10 cellular contexts compared by ENCODE assay signal in genomic region chr6:11329841-11330765, GRCh38.
DNase-seq lines count a peak whose midpoint lies in the region; ATAC-seq and TF ChIP-seq lines count a peak whose summit lies in the region.
"Had no signal": no experiment of that assay in that cellular context is flagged by ENCODE, and none has a peak within 500 bp of the region (broad histone marks: within the 10 kb centered on the region; RNA-seq: fewer than 3 reads in every experiment).

No MANE protein-coding gene starts in this region.

- no peaks in the 10 kb centered on the region for H3K9me3 ChIP-seq in CD8-positive, alpha-beta T cell (ENCODE audit: low read length)
- no peaks in the 10 kb centered on the region for H3K9me3 ChIP-seq in WERI-Rb-1 (ENCODE audit: severe bottlenecking)
- H3K9me3 ChIP-seq: tibial artery had no signal

- H3K4me1 Mint-ChIP-seq in CD8-positive, alpha-beta T cell (ENCODE audit: low read depth) = peaks cover 61% of the 10 kb centered on the region
- H3K4me1 Mint-ChIP-seq in dendritic cell treated with granulocyte-macrophage colony-stimulating factor and Interleukin-4, amounts not matched to agents 40 ng/mL and 50 ng/mL, for 4 days (ENCODE audit: low read depth) = peaks cover 42% of the 10 kb centered on the region
- peaks cover 13% of the 10 kb centered on the region for H3K4me1 Mint-ChIP-seq in nephron

- TF ChIP-seq POLR2A in NB4 (IDR thresholded peaks at IDR 0.05; ENCODE audit: extremely low read depth, insufficient read length) = peak; percentile 38

- H3K9me3 Mint-ChIP-seq in CD8-positive, alpha-beta T cell = no peaks in the 10 kb centered on the region
- H3K9me3 Mint-ChIP-seq in dendritic cell treated with granulocyte-macrophage colony-stimulating factor and Interleukin-4, amounts not matched to agents 40 ng/mL and 50 ng/mL, for 4 days = no peaks in the 10 kb centered on the region
- no peaks in the 10 kb centered on the region for H3K9me3 Mint-ChIP-seq in nephron

- peaks cover 52% of the 10 kb centered on the region for H3K36me3 Mint-ChIP-seq in CD8-positive, alpha-beta T cell
- no peaks in the 10 kb centered on the region for H3K36me3 Mint-ChIP-seq in dendritic cell treated with granulocyte-macrophage colony-stimulating factor and Interleukin-4, amounts not matched to agents 40 ng/mL and 50 ng/mL, for 4 days (ENCODE audit: low read depth)
- H3K36me3 Mint-ChIP-seq in nephron (ENCODE audit: low read depth) = no peaks in the 10 kb centered on the region

- no peak overlapping the region for H3K4me3 Mint-ChIP-seq in CD8-positive, alpha-beta T cell
- H3K4me3 Mint-ChIP-seq in dendritic cell treated with granulocyte-macrophage colony-stimulating factor and Interleukin-4, amounts not matched to agents 40 ng/mL and 50 ng/mL, for 4 days = no peak overlapping the region
- H3K4me3 Mint-ChIP-seq in nephron = no peak overlapping the region

- no peak for TF ChIP-seq CTCF in CD8-positive, alpha-beta T cell (IDR thresholded peaks at IDR 0.05)
- TF ChIP-seq CTCF in NB4 (IDR thresholded peaks at IDR 0.05; ENCODE audit: low read depth, low read length) = no peak
- no peak for TF ChIP-seq CTCF in nephron (IDR thresholded peaks at IDR 0.05; ENCODE audit: unreplicated experiment in 3 of 3)
- TF ChIP-seq CTCF in WERI-Rb-1 (IDR thresholded peaks at IDR 0.05; ENCODE audit: low read depth, low read length) = no peak

- no peaks in the 10 kb centered on the region for H3K36me3 ChIP-seq in CD8-positive, alpha-beta T cell (ENCODE audit: insufficient read depth, low read length)
- H3K36me3 ChIP-seq in WERI-Rb-1 = no peaks in the 10 kb centered on the region
- H3K36me3 ChIP-seq: tibial artery had no signal

- H3K27me3 Mint-ChIP-seq in CD8-positive, alpha-beta T cell (ENCODE audit: low read depth) = no peaks in the 10 kb centered on the region
- H3K27me3 Mint-ChIP-seq in dendritic cell treated with granulocyte-macrophage colony-stimulating factor and Interleukin-4, amounts not matched to agents 40 ng/mL and 50 ng/mL, for 4 days = peaks cover 10% of the 10 kb centered on the region
- H3K27me3 Mint-ChIP-seq in nephron (ENCODE audit: low read depth) = no peaks in the 10 kb centered on the region

- H3K27ac ChIP-seq in CD8-positive, alpha-beta T cell (ENCODE audit: low read depth, low read length) = no peak overlapping the region
- H3K27ac ChIP-seq in WERI-Rb-1 = no peak overlapping the region
- H3K27ac ChIP-seq: tibial artery had no signal

- no peaks in the 10 kb centered on the region for H3K27me3 ChIP-seq in CD8-positive, alpha-beta T cell (ENCODE audit: insufficient read depth, low read length)
- no peaks in the 10 kb centered on the region for H3K27me3 ChIP-seq in WERI-Rb-1 (ENCODE audit: insufficient read depth, low read depth, severe bottlenecking)
- H3K27me3 ChIP-seq: tibial artery had no signal

- ATAC-seq in CD8-positive, alpha-beta T cell = no peak
- no peak for ATAC-seq in HG03135 (IDR thresholded peaks at IDR 0.05; ENCODE audit: unreplicated experiment)
- no peak for ATAC-seq in HG02798 (IDR thresholded peaks at IDR 0.05; ENCODE audit: poor library complexity, unreplicated experiment)

- POLR2A ChIA-PET in CD8-positive, alpha-beta T cell (lab: Charles Lee) = interaction anchor here (0.6 to 1.6 kb wide), 3 partner anchors 52 to 484 kb away, joined by 3 to 4 read pairs (median 4); no protein-coding TSS in a partner anchor

- H3K27ac Mint-ChIP-seq in CD8-positive, alpha-beta T cell = peak overlapping the region; percentile 58
- H3K27ac Mint-ChIP-seq in dendritic cell treated with granulocyte-macrophage colony-stimulating factor and Interleukin-4, amounts not matched to agents 40 ng/mL and 50 ng/mL, for 4 days = peak overlapping the region; percentile 58
- peak overlapping the region; percentile 24 to 55 (median 39) for H3K27ac Mint-ChIP-seq in nephron

- peaks cover 16% of the 10 kb centered on the region for H3K4me1 ChIP-seq in CD8-positive, alpha-beta T cell (ENCODE audit: insufficient read depth, low read length)

- CTCF ChIA-PET in CD8-positive, alpha-beta T cell (lab: Charles Lee) = no interaction called here

- no peak overlapping the region for H3K4me3 ChIP-seq in CD8-positive, alpha-beta T cell (ENCODE audit: low read depth, low read length)
- H3K4me3 ChIP-seq in NB4 (ENCODE audit: low read depth, low read length) = no peak overlapping the region
- H3K4me3 ChIP-seq in WERI-Rb-1 (ENCODE audit: low read depth, low read length) = no peak overlapping the region
- H3K4me3 ChIP-seq: tibial artery had no signal

- intact Hi-C loops in CD8-positive, alpha-beta T cell (cut with DNase I, micrococcal nuclease) = no loop called here
- intact Hi-C loops in dendritic cell treated with granulocyte-macrophage colony-stimulating factor and Interleukin-4, amounts not matched to agents 40 ng/mL and 50 ng/mL, for 4 days (cut with micrococcal nuclease) = loop anchor here (10.0 kb wide), 1 partner anchor 45 kb away; no protein-coding TSS in a partner anchor

- DNase-seq in CD8-positive, alpha-beta T cell = no peak
- DNase-seq in NB4 (ENCODE audit: low read depth) = peak; percentile 66
- no peak for DNase-seq in NCI-H146 treated with DMSO at 0.1 percent for 48 hours (lab: John Stamatoyannopoulos, UW; ENCODE audit: unreplicated experiment)
- DNase-seq in WERI-Rb-1 = no peak
- DNase-seq: effector memory CD4-positive, alpha-beta T cell; tibial artery had no signal
